11 cellular contexts compared by ENCODE assay signal in genomic region chr6:131183427-131184095, GRCh38. TPM values are rescaled to one million over a fixed set of nuclear protein-coding genes. Genes with fewer than 3 reads are reported as not detected.
DNase-seq lines count a peak whose midpoint lies in the region; ATAC-seq and TF ChIP-seq lines count a peak whose summit lies in the region.
"Had no signal": no experiment of that assay in that cellular context is flagged by ENCODE, and none has a peak within 500 bp of the region (broad histone marks: within the 10 kb centered on the region; RNA-seq: fewer than 3 reads in every experiment).

No MANE protein-coding gene starts in this region.

- peak; percentile 54 for DNase-seq in GM23338 (ENCODE audit: low spot score)
- DNase-seq in activated naive CD8-positive, alpha-beta T cell treated with anti-CD3 and anti-CD28 coated beads for 36 hours: no peak
- DNase-seq in mesendoderm: peak; percentile 41
- DNase-seq in NCI-H774 (lab: John Stamatoyannopoulos, UW): no peak
- DNase-seq: GOT3, NCI-H1092 treated with DMSO at 0.1 percent for 48 hours, right lobe of liver had no signal

- H2BK5ac ChIP-seq in mesendoderm (ENCODE audit: low read length): no peak overlapping the region

- H3K23ac ChIP-seq in mesendoderm (ENCODE audit: low read length): no peak overlapping the region

- peaks cover 9% of the 10 kb centered on the region for H3K4me1 Mint-ChIP-seq in GM23338
- peaks cover 7% of the 10 kb centered on the region for H3K4me1 Mint-ChIP-seq in activated naive CD8-positive, alpha-beta T cell treated with anti-CD3 and anti-CD28 coated beads for 36 hours

- no peak overlapping the region for H4K8ac ChIP-seq in mesendoderm (ENCODE audit: low read depth, low read length)

- no peaks in the 10 kb centered on the region for H3K9me3 ChIP-seq in BLaER1
- H3K9me3 ChIP-seq: right lobe of liver had no signal

- H2BK120ac ChIP-seq in mesendoderm (ENCODE audit: low read depth, low read length): no peak overlapping the region

- H3K4me3 Mint-ChIP-seq in GM23338: no peak overlapping the region
- H3K4me3 Mint-ChIP-seq in activated naive CD8-positive, alpha-beta T cell treated with anti-CD3 and anti-CD28 coated beads for 36 hours: peak overlapping the region; percentile 65

- no peak overlapping the region for H2AFZ ChIP-seq in GM23338

- no peak overlapping the region for H2AK5ac ChIP-seq in mesendoderm (ENCODE audit: low read length)

- H3K79me2 ChIP-seq in GM23338 (replicated peaks; ENCODE audit: insufficient read depth): no peaks in the 10 kb centered on the region
- H3K79me2 ChIP-seq in mesendoderm (ENCODE audit: control insufficient read depth, insufficient read depth, low read length): no peaks in the 10 kb centered on the region

- peak overlapping the region; percentile 85 for H3K27ac Mint-ChIP-seq in GM23338
- H3K27ac Mint-ChIP-seq in activated naive CD8-positive, alpha-beta T cell treated with anti-CD3 and anti-CD28 coated beads for 36 hours: peak overlapping the region; percentile 88

- peak overlapping the region; percentile 58 for H3K4me2 ChIP-seq in BLaER1
- no peak overlapping the region for H3K4me2 ChIP-seq in GM23338
- H3K4me2 ChIP-seq in mesendoderm (ENCODE audit: low read length): no peak overlapping the region

- H3K56ac ChIP-seq in mesendoderm (ENCODE audit: low read length): peak overlapping the region; percentile 62

- H4K5ac ChIP-seq in mesendoderm (ENCODE audit: low read length): no peak overlapping the region

- H2BK15ac ChIP-seq in mesendoderm (replicated peaks; ENCODE audit: low read depth): no peak overlapping the region

- no CpG with 5 or more reads among the region's 5 CpGs for WGBS in mesendoderm (ENCODE audit: extremely low coverage, insufficient coverage, low lambda C conversion rate)

- no peaks in the 10 kb centered on the region for H4K20me1 ChIP-seq in BLaER1
- no peaks in the 10 kb centered on the region for H4K20me1 ChIP-seq in GM23338 (replicated peaks; ENCODE audit: insufficient read depth)

- H3K36me3 Mint-ChIP-seq in GM23338 (ENCODE audit: low read depth): peaks cover 27% of the 10 kb centered on the region
- peaks cover 15% of the 10 kb centered on the region for H3K36me3 Mint-ChIP-seq in activated naive CD8-positive, alpha-beta T cell treated with anti-CD3 and anti-CD28 coated beads for 36 hours

- H3K4me3 ChIP-seq in BLaER1 (no peak overlapping the region), GM23338 (no peak overlapping the region), mesendoderm (ENCODE audit: low read length) (no peak overlapping the region)
- H3K4me3 ChIP-seq: right lobe of liver had no signal

- H3K9ac ChIP-seq in BLaER1: peak overlapping the region; percentile 30; the same call in 1 of the 2 replicates
- H3K9ac ChIP-seq in mesendoderm (ENCODE audit: low read length): no peak overlapping the region

- H3F3A ChIP-seq in GM23338 (replicated peaks; ENCODE audit: low read depth): no peaks in the 10 kb centered on the region

- peak overlapping the region; percentile 62 for H3K27ac ChIP-seq in BLaER1
- H3K27ac ChIP-seq in GM23338 (ENCODE audit: low read depth): no peak overlapping the region; the same call in 1 of the 2 replicates
- no peak overlapping the region for H3K27ac ChIP-seq in mesendoderm (ENCODE audit: low read depth, low read length)
- H3K27ac ChIP-seq: right lobe of liver had no signal

- no peaks in the 10 kb centered on the region; the same call in 2 of the 3 replicates for H3K9me3 Mint-ChIP-seq in GM23338
- peaks cover 3% of the 10 kb centered on the region for H3K9me3 Mint-ChIP-seq in activated naive CD8-positive, alpha-beta T cell treated with anti-CD3 and anti-CD28 coated beads for 36 hours

- peaks cover 11% of the 10 kb centered on the region for H3K4me1 ChIP-seq in BLaER1
- H3K4me1 ChIP-seq in GM23338 (ENCODE audit: insufficient read depth): no peaks in the 10 kb centered on the region
- no peaks in the 10 kb centered on the region for H3K4me1 ChIP-seq in mesendoderm (ENCODE audit: control insufficient read depth, low read depth, low read length)
- H3K4me1 ChIP-seq: right lobe of liver had no signal

- peak; percentile 82 for ATAC-seq in GM23338
- ATAC-seq in HG02588 (IDR thresholded peaks at IDR 0.05; ENCODE audit: unreplicated experiment): no peak
- ATAC-seq in HG03469 (IDR thresholded peaks at IDR 0.05; ENCODE audit: unreplicated experiment): no peak
- no peak for ATAC-seq in HG03457 (IDR thresholded peaks at IDR 0.05; ENCODE audit: unreplicated experiment)

- no peaks in the 10 kb centered on the region; the same call in 1 of the 2 replicates for H3K9me2 ChIP-seq in GM23338 (ENCODE audit: insufficient read depth)

- TF ChIP-seq CTCF in GM23338 (conservative IDR thresholded peaks at IDR 0.05; ENCODE audit: low read depth in 2 of 2): no peak

- H3K27me3 ChIP-seq in BLaER1 (no peaks in the 10 kb centered on the region), GM23338 (ENCODE audit: insufficient read depth) (no peaks in the 10 kb centered on the region), mesendoderm (ENCODE audit: insufficient read depth, low read length, poor library complexity) (no peaks in the 10 kb centered on the region)
- H3K27me3 ChIP-seq: right lobe of liver had no signal

- H3K18ac ChIP-seq in mesendoderm (ENCODE audit: low read length): no peak overlapping the region

- H3K4ac ChIP-seq in mesendoderm (ENCODE audit: low read depth, low read length): no peak overlapping the region

- H3K36me3 ChIP-seq in BLaER1: peaks cover 14% of the 10 kb centered on the region; the same call in 1 of the 2 replicates
- H3K36me3 ChIP-seq in GM23338 (ENCODE audit: insufficient read depth): no peaks in the 10 kb centered on the region
- no peaks in the 10 kb centered on the region for H3K36me3 ChIP-seq in mesendoderm (ENCODE audit: control insufficient read depth, insufficient read depth, low read length)
- H3K36me3 ChIP-seq: right lobe of liver had no signal

- H3K79me1 ChIP-seq in mesendoderm (ENCODE audit: low read length): no peaks in the 10 kb centered on the region

- peaks cover 2% of the 10 kb centered on the region for H3K27me3 Mint-ChIP-seq in GM23338 (ENCODE audit: insufficient read depth, low read depth, poor library complexity)
- H3K27me3 Mint-ChIP-seq in activated naive CD8-positive, alpha-beta T cell treated with anti-CD3 and anti-CD28 coated beads for 36 hours: no peaks in the 10 kb centered on the region

TF ChIP-seq in GM23338, 12 proteins besides CTCF, POLR2A, EP300 and RAD21:
- TF ChIP-seq CREB1 (CRISPR knock-in tag; IDR thresholded peaks at IDR 0.05; ENCODE audit: low read depth): no peak
- TF ChIP-seq STAT1 (IDR thresholded peaks at IDR 0.05; ENCODE audit: unreplicated experiment): no peak
- TF ChIP-seq ZNF114 (CRISPR knock-in tag; IDR thresholded peaks at IDR 0.05): no peak
- TF ChIP-seq NANOG (IDR thresholded peaks at IDR 0.05; ENCODE audit: borderline replicate concordance): no peak
- no peak for TF ChIP-seq POLR2AphosphoS5 (IDR thresholded peaks at IDR 0.05; ENCODE audit: low read depth)
- no peak for TF ChIP-seq ZNF331 (CRISPR knock-in tag; IDR thresholded peaks at IDR 0.05; ENCODE audit: low read depth)

RNA-seq across cellular contexts. Expression of gene AKAP7, which starts 48.3 kb away (rescaled TPM):
- 18.4 and 20.0 TPM in 2 replicates for total RNA-seq in GM23338 (2014; rRNA removed; shearing (Covaris generic))
- polyA plus RNA-seq in GM23338 (2016; fragmentation: Nextera tagmentation; extraction: Ambion mirVana): 12.2 and 13.0 TPM in 2 replicates
- 1 to 10 TPM; 6.0 to 6.2 TPM for total RNA-seq in activated naive CD8-positive, alpha-beta T cell treated with anti-CD3 and anti-CD28 coated beads for 36 hours
- 10.4 TPM for polyA plus RNA-seq in mesendoderm (2013, experiment 1 of 2)
- polyA plus RNA-seq in mesendoderm (2013, experiment 2 of 2): 11.5 TPM

Comparison
In these comparisons a context has a peak if more than half of its experiments do, and no peak if none do; other contexts are left out.
1. DNase-seq: peak in GM23338 (single experiment) and mesendoderm (single experiment); none in activated naive CD8-positive, alpha-beta T cell treated with anti-CD3 and anti-CD28 coated beads for 36 hours (single experiment) and NCI-H774 (single experiment).